Comparison of ENCODE assay signal across 16 cellular contexts in the genomic region with DNA sequence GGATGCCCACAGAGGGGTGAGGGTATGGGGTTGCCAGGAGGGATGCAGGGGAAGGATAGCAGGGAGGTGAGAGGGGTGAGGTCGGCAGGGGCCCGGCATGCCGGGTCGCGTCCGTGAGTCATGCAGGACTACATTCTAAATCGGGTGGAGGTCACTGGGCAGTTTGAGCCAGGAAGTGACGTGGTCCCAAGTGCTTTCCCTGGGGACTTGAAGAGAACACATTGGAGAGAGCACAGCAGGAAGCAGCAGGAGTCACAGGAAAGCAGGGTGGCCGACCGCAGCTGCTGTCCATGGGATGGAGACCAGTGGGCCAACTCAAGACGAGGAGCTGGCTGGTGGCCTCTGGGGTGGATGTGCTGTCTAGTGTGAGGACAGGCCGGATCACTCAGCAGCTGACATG.
"Had no signal": no experiment of that assay in that cellular context is flagged by ENCODE, and none has a peak within 500 bp of the region (broad histone marks: within the 10 kb centered on the region; RNA-seq: fewer than 3 reads in every experiment).

No MANE protein-coding gene starts in this region.

- H3K36me3 ChIP-seq: cardiac muscle cell, gastroesophageal sphincter, prostate gland had no signal

- H3K27me3 ChIP-seq: cardiac muscle cell, testis had no signal

- H3K4me1 ChIP-seq: gastroesophageal sphincter, prostate gland, testis had no signal

- ATAC-seq: activated CD8-positive, alpha-beta T cell treated with anti-CD3 and anti-CD28 coated beads, Interleukin-2, amount 10 ng/mL, durations not matched to agents 7 days and 5 days; gastroesophageal sphincter; stimulated activated naive CD8-positive, alpha-beta T cell treated with anti-CD3 and anti-CD28 coated beads, Interleukin-15, amount 100 ng/mL, for 72 hours had no signal

- H3K9me3 ChIP-seq: gastroesophageal sphincter, prostate gland, testis had no signal

- H3K4me3 ChIP-seq: cardiac muscle cell, gastroesophageal sphincter, prostate gland, testis had no signal

- DNase-seq: activated CD8-positive, alpha-beta memory T cell treated with anti-CD3 and anti-CD28 coated beads, Interleukin-2, amount 50 U/mL, for 48 hours; activated CD8-positive, alpha-beta T cell treated with anti-CD3 and anti-CD28 coated beads, Interleukin-2, amount 10 ng/mL, durations not matched to agents 7 days and 5 days; activated naive CD8-positive, alpha-beta T cell treated with anti-CD3 and anti-CD28 coated beads, Interleukin-2, amount 10 ng/mL, durations not matched to agents 7 days and 5 days; aorta; effector CD4-positive, alpha-beta T cell; hippocampal formation; mammary epithelial cell; occipital lobe; stimulated activated CD4-positive, alpha-beta T cell treated with anti-CD3 and anti-CD28 coated beads, Interleukin-15, amount 100 ng/mL, for 24 hours; stimulated activated CD4-positive, alpha-beta T cell treated with anti-CD3 and anti-CD28 coated beads, Interleukin-4, amount 100 ng/mL, for 24 hours; stimulated activated naive CD8-positive, alpha-beta T cell treated with anti-CD3 and anti-CD28 coated beads, Interleukin-15, amount 100 ng/mL, for 72 hours; T-helper 1 cell; testis had no signal
